In genomic region chr2:8547284-8548064, GRCh38 we compare ENCODE assay signal across 14 cellular contexts.
A peak's percentile ranks its signal among the peaks of the same experiment; 100 is the strongest.
DNase-seq lines count a peak whose midpoint lies in the region; ATAC-seq and TF ChIP-seq lines count a peak whose summit lies in the region.
"Had no signal": no experiment of that assay in that cellular context is flagged by ENCODE, and none has a peak within 500 bp of the region (broad histone marks: within the 10 kb centered on the region; RNA-seq: fewer than 3 reads in every experiment).

No MANE protein-coding gene starts in this region.

- no peaks in the 10 kb centered on the region for H3K36me3 Mint-ChIP-seq in activated naive CD8-positive, alpha-beta T cell
- no peaks in the 10 kb centered on the region for H3K36me3 Mint-ChIP-seq in natural killer cell treated with Interleukin-12 subunit alpha and Interleukin-12 subunit beta and Interleukin-15 and Interleukin-18, amount 100 ng/mL, for 72 hours
- no peaks in the 10 kb centered on the region for H3K36me3 Mint-ChIP-seq in HFFc6 (ENCODE audit: low read depth)

- no peaks in the 10 kb centered on the region for H3K9me3 ChIP-seq in heart right ventricle

- no peaks in the 10 kb centered on the region for H3K27me3 ChIP-seq in heart right ventricle
- H3K27me3 ChIP-seq: brain microvascular endothelial cell had no signal

- H3K4me3 Mint-ChIP-seq in activated naive CD8-positive, alpha-beta T cell: no peak overlapping the region
- H3K4me3 Mint-ChIP-seq in natural killer cell treated with Interleukin-12 subunit alpha and Interleukin-12 subunit beta and Interleukin-15 and Interleukin-18, amount 100 ng/mL, for 72 hours: peak overlapping the region; percentile 58
- H3K4me3 Mint-ChIP-seq in HFFc6: no peak overlapping the region
- H3K4me3 Mint-ChIP-seq: activated B cell treated with CpG ODN at 0.5 μM for 24 hours had no signal

- no peak overlapping the region for H3K4me3 ChIP-seq in heart right ventricle

- H3K36me3 ChIP-seq in heart right ventricle: no peaks in the 10 kb centered on the region
- H3K36me3 ChIP-seq: brain microvascular endothelial cell had no signal

- 96 to 98% methylated on average over 20 of the region's 20 CpGs for WGBS in heart right ventricle, 2 donors

- DNase-seq in Right ventricle myocardium inferior (ENCODE audit: missing footprints) (peak; percentile 48), heart right ventricle (no peak), ureter (ENCODE audit: low spot score) (peak; percentile 40), HFFc6 (no peak), NCI-H2107 treated with DMSO at 0.1 percent for 48 hours (lab: John Stamatoyannopoulos, UW; ENCODE audit: unreplicated experiment) (no peak), NCI-H82 treated with DMSO at 0.1 percent for 48 hours (lab: John Stamatoyannopoulos, UW; ENCODE audit: unreplicated experiment) (no peak)
- peak; percentile 56 for DNase-seq in natural killer cell treated with Interleukin-12 subunit alpha and Interleukin-12 subunit beta and Interleukin-15 and Interleukin-18, amount 100 ng/mL, for 72 hours (ENCODE audit: low spot score)
- DNase-seq: activated B cell treated with CpG ODN at 0.5 μM for 24 hours; brain microvascular endothelial cell; DMS153; NCI-H187; NCI-H524; stimulated activated CD4-positive, alpha-beta T cell treated with anti-CD3 and anti-CD28 coated beads, Interleukin-1b, Interleukin-23, amount 100 ng/mL, for 48 hours had no signal

- intact Hi-C loops in Right ventricle myocardium inferior (cut with DNase I) (no loop called here), heart right ventricle (cut with DNase I) (loop anchor here in 2 of 10 donors (10.0 kb wide), 1 partner anchor 137 kb away; the partner anchor contains the start of gene ID2 (in 2 of the 2))

- TF ChIP-seq CTCF in heart right ventricle (IDR thresholded peaks at IDR 0.05) (no peak), HFFc6 (IDR thresholded peaks at IDR 0.05) (no peak)

- no peaks in the 10 kb centered on the region for H3K9me3 Mint-ChIP-seq in activated naive CD8-positive, alpha-beta T cell (ENCODE audit: low read depth)
- no peaks in the 10 kb centered on the region for H3K9me3 Mint-ChIP-seq in natural killer cell treated with Interleukin-12 subunit alpha and Interleukin-12 subunit beta and Interleukin-15 and Interleukin-18, amount 100 ng/mL, for 72 hours
- no peaks in the 10 kb centered on the region for H3K9me3 Mint-ChIP-seq in HFFc6
- H3K9me3 Mint-ChIP-seq: activated B cell treated with CpG ODN at 0.5 μM for 24 hours had no signal

- H3K27ac Mint-ChIP-seq in activated naive CD8-positive, alpha-beta T cell: peak overlapping the region; percentile 68
- H3K27ac Mint-ChIP-seq in natural killer cell treated with Interleukin-12 subunit alpha and Interleukin-12 subunit beta and Interleukin-15 and Interleukin-18, amount 100 ng/mL, for 72 hours: peak overlapping the region; percentile 96 to 100
- no peak overlapping the region for H3K27ac Mint-ChIP-seq in HFFc6
- H3K27ac Mint-ChIP-seq: activated B cell treated with CpG ODN at 0.5 μM for 24 hours had no signal

- ATAC-seq in Right ventricle myocardium inferior (no peak), heart right ventricle (no peak)
- ATAC-seq in natural killer cell treated with Interleukin-12 subunit alpha and Interleukin-12 subunit beta and Interleukin-15 and Interleukin-18, amount 100 ng/mL, for 72 hours: no peak

- H3K27me3 Mint-ChIP-seq in activated naive CD8-positive, alpha-beta T cell: no peaks in the 10 kb centered on the region
- H3K27me3 Mint-ChIP-seq in natural killer cell treated with Interleukin-12 subunit alpha and Interleukin-12 subunit beta and Interleukin-15 and Interleukin-18, amount 100 ng/mL, for 72 hours: no peaks in the 10 kb centered on the region
- peaks cover 14% of the 10 kb centered on the region for H3K27me3 Mint-ChIP-seq in HFFc6 (ENCODE audit: insufficient read depth)

- H3K27ac ChIP-seq in heart right ventricle: peak overlapping the region in 1 of 10 donors; percentile 91
- H3K27ac ChIP-seq: brain microvascular endothelial cell had no signal

- H3K4me1 Mint-ChIP-seq in activated naive CD8-positive, alpha-beta T cell (ENCODE audit: low read depth): peaks cover 64% of the 10 kb centered on the region
- peaks cover 78 to 79% of the 10 kb centered on the region in 2 donors for H3K4me1 Mint-ChIP-seq in natural killer cell treated with Interleukin-12 subunit alpha and Interleukin-12 subunit beta and Interleukin-15 and Interleukin-18, amount 100 ng/mL, for 72 hours (ENCODE audit: low read depth in 2 of 2)
- peaks cover 21% of the 10 kb centered on the region for H3K4me1 Mint-ChIP-seq in HFFc6 (ENCODE audit: low read depth)

- H3K4me1 ChIP-seq in heart right ventricle: peaks cover 0 to 47% (median 29%) of the 10 kb centered on the region in 9 donors

Comparison
In these comparisons a context has a peak if more than half of its experiments do, and no peak if none do; other contexts are left out.
1. DNase-seq: peak in Right ventricle myocardium inferior (single experiment), natural killer cell treated with Interleukin-12 subunit alpha and Interleukin-12 subunit beta and Interleukin-15 and Interleukin-18, amount 100 ng/mL, for 72 hours (single experiment) and ureter (single experiment); none in heart right ventricle (0 of 2), HFFc6 (single experiment), NCI-H2107 treated with DMSO at 0.1 percent for 48 hours (single experiment) and NCI-H82 treated with DMSO at 0.1 percent for 48 hours (single experiment).